13 cellular contexts compared by ENCODE assay signal in genomic region chr2:10783421-10783820, GRCh38. TPM values are rescaled to one million over a fixed set of nuclear protein-coding genes. Genes with fewer than 3 reads are reported as not detected.
DNase-seq lines count a peak whose midpoint lies in the region; ATAC-seq and TF ChIP-seq lines count a peak whose summit lies in the region.
"Had no signal": no experiment of that assay in that cellular context is flagged by ENCODE, and none has a peak within 500 bp of the region (broad histone marks: within the 10 kb centered on the region; RNA-seq: fewer than 3 reads in every experiment).

No MANE protein-coding gene starts in this region.

- peaks cover 17% of the 10 kb centered on the region for H3K4me1 Mint-ChIP-seq in chondrocyte (ENCODE audit: low read depth)

- H3K27me3 Mint-ChIP-seq in chondrocyte (ENCODE audit: low read depth) = no peaks in the 10 kb centered on the region

- no peak overlapping the region for H3K4me3 ChIP-seq in Panc1 (ENCODE audit: low read depth in 2 of 2, low read length in 2 of 2)

- no peaks in the 10 kb centered on the region for H3K9me3 ChIP-seq in Panc1 (ENCODE audit: control insufficient read depth, insufficient read depth, low read depth, low read length)
- H3K9me3 ChIP-seq: BE2C had no signal

- in situ Hi-C loops in Panc1 (cut with HindIII; ENCODE audit: low pct_unique_long_range_greater_than_20kb, low sequenced_read_pairs) = no loop called here

- BruUV-seq in Panc1 (replicated peaks; lab: Mats Ljungman, UMichigan) = TSS peak; percentile 88

- no peak overlapping the region for H3K4me3 Mint-ChIP-seq in chondrocyte (ENCODE audit: unreplicated experiment)
- H3K4me3 Mint-ChIP-seq: CD8-positive, alpha-beta T cell had no signal

- H3K27me3 ChIP-seq in Panc1 (ENCODE audit: control insufficient read depth, insufficient read depth, low read length) = no peaks in the 10 kb centered on the region
- H3K27me3 ChIP-seq: BE2C had no signal

- peaks cover 5% of the 10 kb centered on the region; the same call in 1 of the 2 replicates for H3K4me1 ChIP-seq in Panc1 (ENCODE audit: control insufficient read depth, insufficient read depth, low read length)
- H3K4me1 ChIP-seq: BE2C had no signal

- H3K9me3 Mint-ChIP-seq in chondrocyte (ENCODE audit: low read depth) = no peaks in the 10 kb centered on the region
- H3K9me3 Mint-ChIP-seq: CD8-positive, alpha-beta T cell had no signal

- peak overlapping the region; percentile 74 for H3K27ac Mint-ChIP-seq in chondrocyte (ENCODE audit: unreplicated experiment)
- H3K27ac Mint-ChIP-seq: CD8-positive, alpha-beta T cell had no signal

- TF ChIP-seq CTCF in Panc1 (IDR thresholded peaks at IDR 0.05) (no peak), chondrocyte (IDR thresholded peaks at IDR 0.05) (no peak)

- no peak overlapping the region for H3K27ac ChIP-seq in Panc1 (ENCODE audit: low read length)

- DNase-seq in EL (peak; percentile 32), Panc1 (ENCODE audit: low read depth, low spot score) (no peak), chondrocyte (ENCODE audit: low spot score) (no peak), renal cortical epithelial cell (ENCODE audit: low read depth) (peak; percentile 75), amygdala (lab: John Stamatoyannopoulos, UW) (no peak), COR-L47 (lab: John Stamatoyannopoulos, UW) (no peak), AG08396 (ENCODE audit: low spot score) (no peak)
- DNase-seq: BE2C; CD8-positive, alpha-beta T cell; NCI-H1092 treated with DMSO at 0.1 percent for 48 hours; NCI-H1694; NCI-H748 treated with DMSO at 0.1 percent for 48 hours; SIG-M5 had no signal

- CTCF ChIA-PET in Panc1 (lab: Charles Lee) = no interaction called here

- H3K36me3 ChIP-seq in Panc1 (ENCODE audit: control insufficient read depth, insufficient read depth, low read length) = peaks cover 37% of the 10 kb centered on the region

- peaks cover 45% of the 10 kb centered on the region for H3K36me3 Mint-ChIP-seq in chondrocyte (ENCODE audit: low read depth)

- intact Hi-C loops in Panc1 (cut with micrococcal nuclease; ENCODE audit: unreplicated experiment) = no loop called here

- ATAC-seq in Panc1 = no peak
- ATAC-seq: CD8-positive, alpha-beta T cell had no signal

- POLR2A ChIA-PET in Panc1 (lab: Charles Lee) = no interaction called here

RNA-seq across cellular contexts. Expression of gene PDIA6, which starts 29.2 kb away (rescaled TPM):
- total RNA-seq in Panc1 (2021; ENCODE audit: unreplicated experiment) (271 TPM), chondrocyte (196 to 412 TPM (median 198 TPM) in 3 replicates), renal cortical epithelial cell (555 and 641 TPM in 2 replicates)
- polyA plus RNA-seq in Panc1 (2012; ENCODE audit: insufficient read length) = 225 TPM

Comparison
In these comparisons a context has a peak if more than half of its experiments do, and no peak if none do; other contexts are left out.
1. DNase-seq: peak in EL (single experiment) and renal cortical epithelial cell (single experiment); none in Panc1 (single experiment), chondrocyte (single experiment), amygdala (0 of 56), COR-L47 (single experiment) and AG08396 (single experiment).